ENCODE assay signal across 8 cellular contexts in genomic region chr6:89413006-89413400, GRCh38. TPM values are rescaled to one million over a fixed set of nuclear protein-coding genes. Genes with fewer than 3 reads are reported as not detected.
DNase-seq lines count a peak whose midpoint lies in the region; ATAC-seq and TF ChIP-seq lines count a peak whose summit lies in the region.

No MANE protein-coding gene starts in this region.

- in situ Hi-C loops in gastrocnemius medialis (cut with MboI; ENCODE audit: low sequenced_read_pairs in 4 of 4) = no loop called here

- H3K36me3 ChIP-seq in Peyer's patch (no peaks in the 10 kb centered on the region), gastrocnemius medialis (no peaks in the 10 kb centered on the region)

- intact Hi-C loops in gastrocnemius medialis (cut with DNase I; ENCODE audit: low total_unique reads) = loop anchor here (5.0 to 10.0 kb wide), 3 partner anchors 376 to 1062 kb away; no protein-coding TSS in a partner anchor

- no peak for TF ChIP-seq CTCF in GM12865 (IDR thresholded peaks at IDR 0.05; ENCODE audit: insufficient read depth, low read depth, low read length, missing control alignments)
- no peak for TF ChIP-seq CTCF in Peyer's patch (IDR thresholded peaks at IDR 0.05)
- no peak for TF ChIP-seq CTCF in foreskin keratinocyte (conservative IDR thresholded peaks at IDR 0.05)
- TF ChIP-seq CTCF in gastrocnemius medialis (IDR thresholded peaks at IDR 0.05 in 4 of 5, conservative IDR thresholded peaks at IDR 0.05 in 1 of 5) = no peak

- H3K27me3 ChIP-seq in Peyer's patch (no peaks in the 10 kb centered on the region), foreskin keratinocyte (peaks cover 97% of the 10 kb centered on the region), gastrocnemius medialis (no peaks in the 10 kb centered on the region)

- H3K27ac ChIP-seq in Peyer's patch (peak overlapping the region in 1 of 4 donors; percentile 59), foreskin keratinocyte (no peak overlapping the region), gastrocnemius medialis (peak overlapping the region; percentile 98 to 99 (median 99))

- TF ChIP-seq POLR2A in Peyer's patch (IDR thresholded peaks at IDR 0.05) (no peak), gastrocnemius medialis (IDR thresholded peaks at IDR 0.05) (no peak)

- H3K9me3 ChIP-seq in Peyer's patch (no peaks in the 10 kb centered on the region), gastrocnemius medialis (no peaks in the 10 kb centered on the region)

- H3K4me1 ChIP-seq in Peyer's patch (peaks cover 0 to 17% (median 2%) of the 10 kb centered on the region in 4 donors), foreskin keratinocyte (no peaks in the 10 kb centered on the region), gastrocnemius medialis (peaks cover 30 to 31% of the 10 kb centered on the region in 2 donors)

- DNase-seq in GM12865 (ENCODE audit: low read depth) (no peak), Peyer's patch (no peak), foreskin keratinocyte (no peak), gastrocnemius medialis (peak; percentile 10 to 25), 8988T (no peak), GDM1 (lab: John Stamatoyannopoulos, UW) (no peak)

- H3K4me3 ChIP-seq in GM12865 (ENCODE audit: low read depth, low read length) (peak overlapping the region; percentile 77), Peyer's patch (peak overlapping the region in 3 of 4 donors; percentile 61 to 79 (median 71)), gastrocnemius medialis (peak overlapping the region; percentile 89 to 97 (median 93))

- ATAC-seq in foreskin keratinocyte (peak; percentile 5), gastrocnemius medialis (no peak), HG03521 (IDR thresholded peaks at IDR 0.05; ENCODE audit: unreplicated experiment) (no peak), GM21526 (IDR thresholded peaks at IDR 0.05; ENCODE audit: low FRiP score, unreplicated experiment) (no peak)

RNA-seq across cellular contexts. Expression of gene RRAGD, which starts 0.9 kb away (rescaled TPM):
- 1 to 10 TPM in 2 of 4 donors, under 1 TPM in 2; 0.53 to 5.0 (median 2.9) TPM for total RNA-seq in Peyer's patch
- 0.04 and 0.14 TPM in 2 replicates for total RNA-seq in foreskin keratinocyte
- 0.04 and 0.08 TPM in 2 replicates for polyA plus RNA-seq in foreskin keratinocyte
- total RNA-seq in gastrocnemius medialis = 100 to 1,000 TPM in 2 of 4 donors, 10 to 100 TPM in 2; 53.6 to 173 (median 106) TPM

RNA-seq across cellular contexts. Expression of gene ANKRD6, which starts 19.9 kb away (rescaled TPM):
- total RNA-seq in Peyer's patch = 10 to 100 TPM in 1 of 4 donors, 1 to 10 TPM in 2, under 1 TPM in 1; 0.57 to 11.6 (median 3.0) TPM
- total RNA-seq in foreskin keratinocyte = 7.0 and 8.1 TPM in 2 replicates
- polyA plus RNA-seq in foreskin keratinocyte = 2.7 and 3.4 TPM in 2 replicates
- 1 to 10 TPM; 1.6 to 6.8 (median 2.9) TPM for total RNA-seq in gastrocnemius medialis

Comparison
In these comparisons a context has a peak if more than half of its experiments do, and no peak if none do; other contexts are left out.
1. DNase-seq: peak in gastrocnemius medialis (2 of 2); none in GM12865 (single experiment), Peyer's patch (0 of 3), foreskin keratinocyte (0 of 2), 8988T (single experiment) and GDM1 (single experiment).
2. RNA of gene RRAGD, which starts 0.9 kb away (total RNA-seq): 53.6 to 173 TPM in gastrocnemius medialis; 0.53 to 5.0 TPM in Peyer's patch and 0.04 to 0.14 TPM in foreskin keratinocyte; every median in the first group is over 4 times any median in the second.
3. Peak in every context shown above with its lines, with median percentiles within 50 percentile points of each other: H3K4me3 ChIP-seq.